In genomic region chr10:73094249-73094850, GRCh38 we compare ENCODE assay signal across 10 cellular contexts. TPM values are rescaled to one million over a fixed set of nuclear protein-coding genes. Genes with fewer than 3 reads are reported as not detected.
DNase-seq lines count a peak whose midpoint lies in the region; ATAC-seq, FAIRE-seq and TF ChIP-seq lines count a peak whose summit lies in the region.
"Had no signal": no experiment of that assay in that cellular context is flagged by ENCODE, and none has a peak within 500 bp of the region (broad histone marks: within the 10 kb centered on the region; RNA-seq: fewer than 3 reads in every experiment).

No MANE protein-coding gene starts in this region.

- H2BK20ac ChIP-seq in H9 (ENCODE audit: low read depth, low read length, poor library complexity, severe bottlenecking): no peak overlapping the region

- H3K9ac ChIP-seq in H9 (ENCODE audit: extremely low read depth, insufficient read length, low read length) (no peak overlapping the region), adipocyte (ENCODE audit: low read length) (peak overlapping the region; percentile 99)

- H3K79me2 ChIP-seq in H9 (ENCODE audit: insufficient read depth, low read length): no peaks in the 10 kb centered on the region

- peaks cover 8% of the 10 kb centered on the region for H3K36me3 ChIP-seq in adipocyte (ENCODE audit: control insufficient read depth, insufficient read depth, low read length, severe bottlenecking)
- no peaks in the 10 kb centered on the region for H3K36me3 ChIP-seq in pancreas

- H3K56ac ChIP-seq in H9 (ENCODE audit: insufficient read length, low read depth, low read length): no peak overlapping the region

- H3K4me1 ChIP-seq in H9 (ENCODE audit: insufficient read depth, low read length) (no peaks in the 10 kb centered on the region), adipocyte (ENCODE audit: control insufficient read depth, insufficient read depth, low read length) (peaks cover 30% of the 10 kb centered on the region), pancreas (peaks cover 0 to 22% (median 8%) of the 10 kb centered on the region in 3 donors)

- peak overlapping the region; percentile 92 for H3K4me3 ChIP-seq in adipocyte (ENCODE audit: low read length)
- peak overlapping the region in 1 of 4 donors; percentile 62 for H3K4me3 ChIP-seq in pancreas

- no peaks in the 10 kb centered on the region for H3K79me1 ChIP-seq in H9 (ENCODE audit: insufficient read depth, low read depth, low read length, poor library complexity, severe bottlenecking)

- peak overlapping the region; percentile 94 to 95 for H3K4me3 Mint-ChIP-seq in H9

- H3K36me3 Mint-ChIP-seq in H9 (ENCODE audit: insufficient read depth in 1 of 3, low read depth in 3 of 3): no peaks in the 10 kb centered on the region

- no peak overlapping the region for H2BK120ac ChIP-seq in H9 (ENCODE audit: low read depth, low read length, poor library complexity, severe bottlenecking)

- H3K4me2 ChIP-seq in H9 (ENCODE audit: insufficient read depth, insufficient read length, low read length): peak overlapping the region; percentile 3

- H2BK12ac ChIP-seq in H9 (ENCODE audit: insufficient read length, low read depth, low read length): no peak overlapping the region

- no peak overlapping the region for H3K14ac ChIP-seq in H9 (ENCODE audit: insufficient read depth, low read length)

- no peaks in the 10 kb centered on the region for H3K9me3 Mint-ChIP-seq in H9
- H3K9me3 Mint-ChIP-seq: effector memory CD8-positive, alpha-beta T cell had no signal

- FAIRE-seq in pancreas (lab: Jason Lieb, UNC): no peak

- no peak overlapping the region for H4K91ac ChIP-seq in H9 (ENCODE audit: insufficient read length, low read depth, low read length)

- H4K20me1 ChIP-seq in H9 (ENCODE audit: control insufficient read depth, insufficient read depth, insufficient read length): no peaks in the 10 kb centered on the region

- ATAC-seq in pancreas (no peak), GM19395 (IDR thresholded peaks at IDR 0.05; ENCODE audit: unreplicated experiment) (no peak), HG03159 (IDR thresholded peaks at IDR 0.05; ENCODE audit: unreplicated experiment) (no peak)
- ATAC-seq: effector memory CD8-positive, alpha-beta T cell had no signal

- H3K27me3 ChIP-seq in H9 (ENCODE audit: insufficient read depth, low read length): no peaks in the 10 kb centered on the region
- no peaks in the 10 kb centered on the region for H3K27me3 ChIP-seq in adipocyte (replicated peaks; ENCODE audit: control insufficient read depth, insufficient read depth, low read length)
- H3K27me3 ChIP-seq in pancreas: no peaks in the 10 kb centered on the region

- H2BK5ac ChIP-seq in H9 (ENCODE audit: insufficient read length, low read length): no peak overlapping the region

- no peaks in the 10 kb centered on the region for H3K27me3 Mint-ChIP-seq in H9 (ENCODE audit: low read depth)
- H3K27me3 Mint-ChIP-seq: effector memory CD8-positive, alpha-beta T cell had no signal

- no peak overlapping the region for H4K5ac ChIP-seq in H9 (ENCODE audit: insufficient read length, low read depth, low read length)

- WGBS in H9 (ENCODE audit: extremely low coverage, insufficient read length, low lambda C conversion rate): no CpG with 5 or more reads among the region's 2 CpGs
- WGBS in pancreas, 2 donors: 41 to 50% methylated on average over 2 of the region's 2 CpGs

- no peak overlapping the region for H3T11ph ChIP-seq in H9 (ENCODE audit: low read length)

- H3K27ac Mint-ChIP-seq in H9: no peak overlapping the region

- no peaks in the 10 kb centered on the region for H3K9me3 ChIP-seq in H9 (ENCODE audit: control insufficient read depth, low read depth, low read length)
- no peaks in the 10 kb centered on the region for H3K9me3 ChIP-seq in adipocyte (ENCODE audit: control insufficient read depth, low read length)
- H3K9me3 ChIP-seq in pancreas: no peaks in the 10 kb centered on the region

- no peak overlapping the region for H2BK15ac ChIP-seq in H9 (ENCODE audit: low read depth, low read length)

- no peak overlapping the region for H2AFZ ChIP-seq in H9 (ENCODE audit: low read length)

- DNase-seq in H9: no peak
- peak; percentile 53 for DNase-seq in adipocyte (ENCODE audit: low read depth)
- peak; percentile 21 for DNase-seq in left kidney (ENCODE audit: low read depth, low spot score)
- DNase-seq in NCI-H446 treated with DMSO at 0.1 percent for 48 hours (lab: John Stamatoyannopoulos, UW): no peak
- DNase-seq in pancreas: no peak
- DNase-seq: effector memory CD8-positive, alpha-beta T cell; stimulated activated CD8-positive, alpha-beta memory T cell treated with anti-CD3 and anti-CD28 coated beads, Interleukin-4, amount 100 ng/mL, for 48 hours had no signal

- H3K23me2 ChIP-seq in H9 (ENCODE audit: insufficient read length, low read depth, low read length, poor library complexity, severe bottlenecking): peaks cover 7% of the 10 kb centered on the region

- H2AK5ac ChIP-seq in H9 (ENCODE audit: insufficient read length, low read length): no peak overlapping the region

- TF ChIP-seq CTCF in 22Rv1 (IDR thresholded peaks at IDR 0.05): no peak
- TF ChIP-seq CTCF in H9 (conservative IDR thresholded peaks at IDR 0.05): no peak
- TF ChIP-seq CTCF in pancreas (IDR thresholded peaks at IDR 0.05): no peak

- no peak overlapping the region for H3K4ac ChIP-seq in H9 (ENCODE audit: low read depth, low read length)

- H3K23ac ChIP-seq in H9 (ENCODE audit: insufficient read length, low read depth, low read length): no peak overlapping the region

- H3K4me1 Mint-ChIP-seq in H9: peaks cover 18 to 21% of the 10 kb centered on the region in 2 experiments

- intact Hi-C loops in pancreas (cut with DNase I): no loop called here

- no peak overlapping the region for H3K18ac ChIP-seq in H9 (ENCODE audit: insufficient read length, low read depth, low read length)

- no peak overlapping the region for H4K8ac ChIP-seq in H9 (replicated peaks; ENCODE audit: insufficient read length, low read depth, low read length)

- H3K27ac ChIP-seq in 22Rv1 (peak overlapping the region; percentile 88; the same call in 1 of the 2 replicates), H9 (ENCODE audit: insufficient read length, low read depth, low read length) (no peak overlapping the region), pancreas (peak overlapping the region in 2 of 4 donors; percentile 95 to 99)

RNA-seq across cellular contexts. Expression of gene P4HA1, which starts 2.3 kb away (rescaled TPM):
- 47.8 and 48.6 TPM in 2 replicates for total RNA-seq in H9 (2021)
- 10 to 100 TPM in 3 of 6 donors, 1 to 10 TPM in 3; 8.6 to 26.1 (median 11.8) TPM for total RNA-seq in pancreas
- polyA plus RNA-seq in pancreas: 1 to 10 TPM; 3.8 to 7.0 TPM

RNA-seq across cellular contexts. Expression of gene NUDT13, which starts 15.9 kb away (rescaled TPM):
- total RNA-seq in H9 (2021) (1.5 and 1.6 TPM in 2 replicates), pancreas (1 to 10 TPM in 5 of 6 donors, under 1 TPM in 1; 0.95 to 1.8 (median 1.2) TPM)
- 1 to 10 TPM; 1.8 to 2.4 TPM for polyA plus RNA-seq in pancreas

Comparison
In these comparisons a context has a peak if more than half of its experiments do, and no peak if none do; other contexts are left out.
1. DNase-seq: peak in adipocyte (single experiment) and left kidney (single experiment); none in H9 (single experiment), NCI-H446 treated with DMSO at 0.1 percent for 48 hours (single experiment) and pancreas (0 of 6).